8 cellular contexts compared by ENCODE assay signal in genomic region chr1:31376374-31377134, GRCh38. TPM values are rescaled to one million over a fixed set of nuclear protein-coding genes. Genes with fewer than 3 reads are reported as not detected.
DNase-seq lines count a peak whose midpoint lies in the region; ATAC-seq and TF ChIP-seq lines count a peak whose summit lies in the region.

No MANE protein-coding gene starts in this region.

- H3K36me3 Mint-ChIP-seq in GM23338 (ENCODE audit: low read depth): no peaks in the 10 kb centered on the region
- no peaks in the 10 kb centered on the region for H3K36me3 Mint-ChIP-seq in activated naive CD4-positive, alpha-beta T cell treated with anti-CD3 and anti-CD28 coated beads, Interleukin-2, amount 50 U/mL, for 72 hours
- H3K36me3 Mint-ChIP-seq in CD8-positive, alpha-beta memory T cell: no peaks in the 10 kb centered on the region

- TF ChIP-seq CTCF in GM23338 (conservative IDR thresholded peaks at IDR 0.05; ENCODE audit: low read depth in 2 of 2): no peak
- TF ChIP-seq CTCF in PC-3 (conservative IDR thresholded peaks at IDR 0.05; ENCODE audit: low read depth, low read length): no peak
- TF ChIP-seq CTCF in fibroblast of mammary gland (conservative IDR thresholded peaks at IDR 0.05; ENCODE audit: control insufficient read depth, insufficient read depth, low read depth, low read length): no peak

- no TSS peak for BruUV-seq in PC-3 (replicated peaks; lab: Mats Ljungman, UMichigan)

- H2AFZ ChIP-seq in GM23338: no peak overlapping the region
- H2AFZ ChIP-seq in PC-3 (ENCODE audit: low read length): no peak overlapping the region

- no peak overlapping the region; the same call in 2 of the 3 replicates for H3K4me3 Mint-ChIP-seq in GM23338
- no peak overlapping the region for H3K4me3 Mint-ChIP-seq in CD8-positive, alpha-beta memory T cell

- CTCF ChIA-PET in PC-3 (lab: Charles Lee): no interaction called here
- CTCF ChIA-PET in CD8-positive, alpha-beta memory T cell (lab: Charles Lee): interaction anchor here (1.3 kb wide), 1 partner anchor 18 kb away, joined by 6 read pairs; no protein-coding TSS in a partner anchor

- no peaks in the 10 kb centered on the region for H3K27me3 ChIP-seq in GM23338 (ENCODE audit: insufficient read depth)
- H3K27me3 ChIP-seq in PC-3 (ENCODE audit: low read length): no peaks in the 10 kb centered on the region
- no peaks in the 10 kb centered on the region for H3K27me3 ChIP-seq in HAP-1 (ENCODE audit: low read depth)
- no peaks in the 10 kb centered on the region for H3K27me3 ChIP-seq in CD8-positive, alpha-beta memory T cell (ENCODE audit: insufficient read depth, low read length, poor library complexity, severe bottlenecking)

- H3F3A ChIP-seq in GM23338 (replicated peaks; ENCODE audit: low read depth) (peaks cover 18% of the 10 kb centered on the region; the same call in 1 of the 2 replicates), PC-3 (ENCODE audit: low read length, unreplicated experiment) (no peaks in the 10 kb centered on the region)

- intact Hi-C loops in PC-3 (cut with micrococcal nuclease): no loop called here

- H3K4me1 Mint-ChIP-seq in GM23338: peaks cover 41% of the 10 kb centered on the region
- peaks cover 12 to 19% (median 16%) of the 10 kb centered on the region in 3 donors for H3K4me1 Mint-ChIP-seq in CD8-positive, alpha-beta memory T cell

- POLR2A ChIA-PET in PC-3 (lab: Charles Lee; ENCODE audit: unreplicated experiment): no interaction called here
- POLR2A ChIA-PET in CD8-positive, alpha-beta memory T cell (lab: Charles Lee): no interaction called here

- no peak for ATAC-seq in GM23338
- ATAC-seq in PC-3: no peak
- no peak for ATAC-seq in activated naive CD4-positive, alpha-beta T cell treated with anti-CD3 and anti-CD28 coated beads, Interleukin-2, amount 50 U/mL, for 72 hours

- H3K4me1 ChIP-seq in GM23338 (ENCODE audit: insufficient read depth) (peaks cover 32% of the 10 kb centered on the region), PC-3 (ENCODE audit: insufficient read depth, low read length) (peaks cover 46% of the 10 kb centered on the region), HAP-1 (peaks cover 12% of the 10 kb centered on the region)
- peaks cover 8% of the 10 kb centered on the region for H3K4me1 ChIP-seq in CD8-positive, alpha-beta memory T cell (ENCODE audit: insufficient read depth, low read length)

- H3K36me3 ChIP-seq in GM23338 (ENCODE audit: insufficient read depth) (no peaks in the 10 kb centered on the region), PC-3 (ENCODE audit: low read depth, low read length) (no peaks in the 10 kb centered on the region), HAP-1 (replicated peaks) (no peaks in the 10 kb centered on the region)
- no peaks in the 10 kb centered on the region for H3K36me3 ChIP-seq in CD8-positive, alpha-beta memory T cell (ENCODE audit: insufficient read depth, low read length)

- H3K4me3 ChIP-seq in GM23338: no peak overlapping the region
- no peak overlapping the region for H3K4me3 ChIP-seq in PC-3 (ENCODE audit: low read length)
- no peak overlapping the region for H3K4me3 ChIP-seq in fibroblast of mammary gland (ENCODE audit: control insufficient read depth, low read depth, low read length)
- H3K4me3 ChIP-seq in HAP-1: no peak overlapping the region
- H3K4me3 ChIP-seq in CD8-positive, alpha-beta memory T cell (ENCODE audit: low read length): no peak overlapping the region

- H3K9ac ChIP-seq in PC-3 (ENCODE audit: low read length): no peak overlapping the region

- H3K4me2 ChIP-seq in GM23338: peak overlapping the region; percentile 51; the same call in 1 of the 2 replicates
- H3K4me2 ChIP-seq in PC-3 (ENCODE audit: low read length): no peak overlapping the region

- no peaks in the 10 kb centered on the region for H4K20me1 ChIP-seq in GM23338 (replicated peaks; ENCODE audit: insufficient read depth)
- no peaks in the 10 kb centered on the region for H4K20me1 ChIP-seq in PC-3 (ENCODE audit: low read length)

- in situ Hi-C loops in HAP-1 (cut with MboI; ENCODE audit: low sequenced_read_pairs): no loop called here

- H3K27ac Mint-ChIP-seq in GM23338: no peak overlapping the region
- peak overlapping the region in 1 of 2 donors; percentile 93 for H3K27ac Mint-ChIP-seq in activated naive CD4-positive, alpha-beta T cell treated with anti-CD3 and anti-CD28 coated beads, Interleukin-2, amount 50 U/mL, for 72 hours
- peak overlapping the region in 2 of 8 donors; percentile 26 to 56 for H3K27ac Mint-ChIP-seq in CD8-positive, alpha-beta memory T cell

- H3K27ac ChIP-seq in GM23338 (ENCODE audit: low read depth) (no peak overlapping the region), PC-3 (ENCODE audit: low read length) (no peak overlapping the region)
- no peak overlapping the region for H3K27ac ChIP-seq in CD8-positive, alpha-beta memory T cell (ENCODE audit: low read depth, low read length)

- H3K9me2 ChIP-seq in GM23338 (ENCODE audit: insufficient read depth): no peaks in the 10 kb centered on the region
- H3K9me2 ChIP-seq in PC-3 (replicated peaks; ENCODE audit: low read length): no peaks in the 10 kb centered on the region

- H3K27me3 Mint-ChIP-seq in GM23338 (ENCODE audit: insufficient read depth, low read depth, poor library complexity): peaks cover 16% of the 10 kb centered on the region
- peaks cover 3 to 7% of the 10 kb centered on the region in 2 donors for H3K27me3 Mint-ChIP-seq in CD8-positive, alpha-beta memory T cell

- DNase-seq in GM23338 (ENCODE audit: low spot score) (peak; percentile 73), PC-3 (peak; percentile 41), fibroblast of mammary gland (ENCODE audit: low read depth) (peak; percentile 99), pulmonary artery endothelial cell (ENCODE audit: low read depth, low spot score) (peak; percentile 43), HAP-1 (ENCODE audit: low spot score in 2 of 2) (no peak), ureter (ENCODE audit: low spot score) (no peak)
- no peak for DNase-seq in activated naive CD4-positive, alpha-beta T cell treated with anti-CD3 and anti-CD28 coated beads, Interleukin-2, amount 50 U/mL, for 72 hours (ENCODE audit: low spot score in 2 of 2)
- no peak for DNase-seq in CD8-positive, alpha-beta memory T cell

- H3K79me2 ChIP-seq in GM23338 (replicated peaks; ENCODE audit: insufficient read depth): no peaks in the 10 kb centered on the region
- H3K79me2 ChIP-seq in PC-3 (ENCODE audit: low read length): no peaks in the 10 kb centered on the region

- H3K9me3 Mint-ChIP-seq in GM23338: no peaks in the 10 kb centered on the region
- H3K9me3 Mint-ChIP-seq in activated naive CD4-positive, alpha-beta T cell treated with anti-CD3 and anti-CD28 coated beads, Interleukin-2, amount 50 U/mL, for 72 hours: no peaks in the 10 kb centered on the region
- no peaks in the 10 kb centered on the region for H3K9me3 Mint-ChIP-seq in CD8-positive, alpha-beta memory T cell

- H3K9me3 ChIP-seq in PC-3 (ENCODE audit: low read length) (no peaks in the 10 kb centered on the region), HAP-1 (no peaks in the 10 kb centered on the region)
- H3K9me3 ChIP-seq in CD8-positive, alpha-beta memory T cell (ENCODE audit: low read length): no peaks in the 10 kb centered on the region

TF ChIP-seq in GM23338, 12 proteins besides CTCF, POLR2A, EP300 and RAD21 (continues in another document):
- no peak for TF ChIP-seq REST (IDR thresholded peaks at IDR 0.05; ENCODE audit: unreplicated experiment)
- no peak for TF ChIP-seq ZNF114 (CRISPR knock-in tag; IDR thresholded peaks at IDR 0.05)
- TF ChIP-seq CREB1 (CRISPR knock-in tag; IDR thresholded peaks at IDR 0.05; ENCODE audit: low read depth): no peak
- no peak for TF ChIP-seq JUNB (IDR thresholded peaks at IDR 0.05; ENCODE audit: unreplicated experiment)
- no peak for TF ChIP-seq EZH2 (IDR thresholded peaks at IDR 0.05; ENCODE audit: low read depth, unreplicated experiment)

RNA-seq across cellular contexts. Expression of gene FABP3, which starts 3.7 kb away (rescaled TPM):
- total RNA-seq in GM23338 (2014; rRNA removed; shearing (Covaris generic)): 19.3 and 27.9 TPM in 2 replicates
- polyA plus RNA-seq in GM23338 (2016; fragmentation: Nextera tagmentation; extraction: Ambion mirVana): 50.0 and 50.2 TPM in 2 replicates
- 0.40 TPM in 1 of 2 replicates, not detected in the other for total RNA-seq in PC-3 (2014; rRNA removed)
- total RNA-seq in pulmonary artery endothelial cell: 0.26 and 0.35 TPM in 2 replicates
- not detected for total RNA-seq in activated naive CD4-positive, alpha-beta T cell treated with anti-CD3 and anti-CD28 coated beads, Interleukin-2, amount 50 U/mL, for 72 hours
- 15.9 TPM for total RNA-seq in ureter
- not detected for total RNA-seq in CD8-positive, alpha-beta memory T cell
- not detected for polyA plus RNA-seq in CD8-positive, alpha-beta memory T cell

RNA-seq across cellular contexts. Expression of gene SERINC2, which starts 36.5 kb away (rescaled TPM):
- total RNA-seq in GM23338 (2014; rRNA removed; shearing (Covaris generic)): 18.8 and 20.5 TPM in 2 replicates
- polyA plus RNA-seq in GM23338 (2016; fragmentation: Nextera tagmentation; extraction: Ambion mirVana): 22.5 and 23.3 TPM in 2 replicates
- total RNA-seq in PC-3 (2014; rRNA removed): 44.6 and 51.5 TPM in 2 replicates
- total RNA-seq in pulmonary artery endothelial cell: 1.3 and 2.4 TPM in 2 replicates
- total RNA-seq in activated naive CD4-positive, alpha-beta T cell treated with anti-CD3 and anti-CD28 coated beads, Interleukin-2, amount 50 U/mL, for 72 hours: under 1 TPM in 1 of 2 donors, not detected in 1; 0.59 TPM
- total RNA-seq in ureter: 237 TPM
- total RNA-seq in CD8-positive, alpha-beta memory T cell: under 1 TPM; 0.11 to 0.31 TPM
- polyA plus RNA-seq in CD8-positive, alpha-beta memory T cell: not detected

Comparison
In these comparisons a context has a peak if more than half of its experiments do, and no peak if none do; other contexts are left out.
1. DNase-seq: peak in GM23338 (single experiment), PC-3 (single experiment), fibroblast of mammary gland (single experiment) and pulmonary artery endothelial cell (single experiment); none in activated naive CD4-positive, alpha-beta T cell treated with anti-CD3 and anti-CD28 coated beads, Interleukin-2, amount 50 U/mL, for 72 hours (0 of 2), HAP-1 (0 of 2), ureter (single experiment) and CD8-positive, alpha-beta memory T cell (0 of 5).
2. RNA of gene FABP3, which starts 3.7 kb away (total RNA-seq): 19.3 to 27.9 TPM in GM23338 and 15.9 TPM in ureter (single experiment); 0.40 TPM in PC-3, not detected in CD8-positive, alpha-beta memory T cell, 0.26 to 0.35 TPM in pulmonary artery endothelial cell and not detected in activated naive CD4-positive, alpha-beta T cell treated with anti-CD3 and anti-CD28 coated beads, Interleukin-2, amount 50 U/mL, for 72 hours; every median in the first group is over 10 times any median in the second.